Comparison of ENCODE assay signal across 10 cellular contexts in the genomic region with DNA sequence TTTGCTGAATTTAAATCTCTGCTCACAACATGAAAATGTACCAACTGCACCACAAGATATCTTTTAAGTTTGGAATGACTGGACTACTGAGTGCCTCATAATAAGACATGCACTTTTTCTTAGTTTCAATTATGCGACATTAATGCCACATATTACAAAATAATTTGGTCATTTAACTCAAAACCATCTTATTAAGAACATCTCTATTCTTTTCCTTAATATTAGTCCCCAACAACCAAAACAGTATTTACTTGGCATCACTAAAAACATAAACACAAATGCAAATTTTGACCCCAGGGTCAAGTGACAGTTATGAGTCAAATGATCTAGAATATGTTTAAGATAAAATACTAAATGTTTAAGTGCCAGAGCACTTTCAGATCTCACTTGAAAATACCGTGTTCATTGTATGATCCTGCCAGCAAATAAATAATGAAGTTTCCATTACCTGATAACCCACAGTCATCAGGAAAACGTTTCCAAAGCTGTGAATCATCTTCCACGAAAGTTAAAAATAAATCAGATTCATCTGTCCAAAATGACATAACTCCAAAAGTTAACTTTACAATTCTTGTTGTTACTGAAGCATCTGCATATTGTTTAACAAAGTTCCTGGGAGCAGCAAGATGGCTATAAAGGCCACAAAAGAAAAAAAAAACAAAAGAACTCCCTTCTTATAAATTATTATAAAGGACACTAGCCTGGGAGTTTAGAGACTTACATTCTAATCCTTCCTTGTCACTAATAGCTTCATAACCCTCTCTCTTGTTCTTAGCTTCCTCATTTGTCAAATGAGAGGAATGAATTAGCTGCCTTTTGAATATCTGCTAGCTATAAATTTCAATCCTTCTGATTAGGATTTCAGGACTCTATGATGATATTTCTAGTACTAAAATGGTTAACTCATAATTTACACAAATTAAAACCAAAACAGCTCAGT. TPM values are rescaled to one million over a fixed set of nuclear protein-coding genes. Genes with fewer than 3 reads are reported as not detected.
A peak's percentile ranks its signal among the peaks of the same experiment; 100 is the strongest.
DNase-seq lines count a peak whose midpoint lies in the region; ATAC-seq, FAIRE-seq and TF ChIP-seq lines count a peak whose summit lies in the region.
"Had no signal": no experiment of that assay in that cellular context is flagged by ENCODE, and none has a peak within 500 bp of the region (broad histone marks: within the 10 kb centered on the region; RNA-seq: fewer than 3 reads in every experiment).

No MANE protein-coding gene starts in this region.

- H3K9ac ChIP-seq in HCT116 (ENCODE audit: low read length) (no peak overlapping the region), SU-DHL-6 (ENCODE audit: low read length) (no peak overlapping the region), HepG2 (ENCODE audit: insufficient read depth, low read depth, low read length) (no peak overlapping the region)

- H2AFZ ChIP-seq in HCT116 (ENCODE audit: low read depth, low read length, poor library complexity, severe bottlenecking) (no peak overlapping the region), SU-DHL-6 (ENCODE audit: low read depth, low read length, severe bottlenecking) (no peak overlapping the region), HepG2 (ENCODE audit: low read length) (no peak overlapping the region)

- H4K20me1 ChIP-seq in HCT116 (ENCODE audit: insufficient read depth): peaks cover 9% of the 10 kb centered on the region; the same call in 1 of the 2 replicates
- no peaks in the 10 kb centered on the region for H4K20me1 ChIP-seq in SU-DHL-6 (ENCODE audit: low read depth, low read length)
- H4K20me1 ChIP-seq in HepG2 (ENCODE audit: insufficient read depth, low read length): peaks cover 66% of the 10 kb centered on the region

- no TSS peak for BruUV-seq in HCT116 (replicated peaks; lab: Mats Ljungman, UMichigan)
- TSS peak; percentile 15 for BruUV-seq in HepG2 (replicated peaks; lab: Mats Ljungman, UMichigan)

- TF ChIP-seq RAD21 in HCT116 (IDR thresholded peaks at IDR 0.05; ENCODE audit: low read depth): no peak
- no peak for TF ChIP-seq RAD21 in HepG2 (CRISPR knock-in tag; IDR thresholded peaks at IDR 0.05)

- intact Hi-C loops in HCT116 (cut with micrococcal nuclease) (no loop called here), HepG2 (cut with micrococcal nuclease; ENCODE audit: unreplicated experiment) (no loop called here)

- H3K9me2 ChIP-seq in HCT116 (ENCODE audit: insufficient read depth): no peaks in the 10 kb centered on the region
- no peaks in the 10 kb centered on the region for H3K9me2 ChIP-seq in SU-DHL-6 (replicated peaks; ENCODE audit: insufficient read depth, low read length)

- H3K4me2 ChIP-seq in HCT116 (ENCODE audit: low read length) (peak overlapping the region; percentile 20; the same call in 1 of the 2 replicates), SU-DHL-6 (ENCODE audit: low read depth, low read length, poor library complexity, severe bottlenecking) (peak overlapping the region; percentile 22), HepG2 (ENCODE audit: low read depth, low read length) (no peak overlapping the region)

- CTCF ChIA-PET in HCT116 (lab: Charles Lee): interaction anchor here (1.1 to 1.5 kb wide), 2 partner anchors 10 to 87 kb away, joined by 3 read pairs; no protein-coding TSS in a partner anchor
- CTCF ChIA-PET in HepG2 (lab: Yijun Ruan, JAX; ENCODE audit: low intra/inter-chr PET ratio, low total read pairs): no interaction called here

- no peaks in the 10 kb centered on the region for H3K36me3 ChIP-seq in HCT116 (ENCODE audit: control insufficient read depth in 1 of 2, insufficient read depth in 2 of 2, low read length in 2 of 2)
- no peaks in the 10 kb centered on the region; the same call in 1 of the 2 replicates for H3K36me3 ChIP-seq in SU-DHL-6 (ENCODE audit: low read length)
- H3K36me3 ChIP-seq in HepG2 (replicated peaks in 1 of 2; ENCODE audit: control insufficient read depth in 1 of 2, insufficient read depth in 2 of 2, low read length in 2 of 2): peaks cover 18 to 36% of the 10 kb centered on the region in 2 experiments
- H3K36me3 ChIP-seq in SJCRH30: peaks cover 11% of the 10 kb centered on the region; the same call in 1 of the 2 replicates

- FAIRE-seq in HepG2 (lab: Jason Lieb, UNC): no peak

- H3K79me2 ChIP-seq in HCT116 (ENCODE audit: insufficient read depth, low read length) (peaks cover 99% of the 10 kb centered on the region), SU-DHL-6 (ENCODE audit: insufficient read depth, low read length) (peaks cover 99% of the 10 kb centered on the region), HepG2 (ENCODE audit: insufficient read depth, low read length) (peaks cover 98% of the 10 kb centered on the region)

- DNase-seq in HCT116 (ENCODE audit: low read depth, low spot score) (no peak), HepG2 (ENCODE audit: low spot score) (no peak), NCI-H69 (lab: John Stamatoyannopoulos, UW) (no peak), SJCRH30 (no peak), left lobe of liver (ENCODE audit: low spot score) (no peak)
- DNase-seq in stimulated activated CD4-positive, alpha-beta T cell treated with anti-CD3 and anti-CD28 coated beads, Interleukin-4, amount 100 ng/mL, for 24 hours: no peak
- DNase-seq: GOT3; naive thymus-derived CD4-positive, alpha-beta T cell had no signal

- in situ Hi-C loops in HepG2 (cut with HindIII; ENCODE audit: extremely low pct_ligation_motif_present, low pct_unique_long_range_greater_than_20kb): no loop called here

- RAD21 ChIA-PET in HCT116 (lab: Charles Lee; ENCODE audit: low non-redundant PET in 1 of 2, low total read pairs in 2 of 2, uncharacterized antibody in 2 of 2, unreplicated experiment in 2 of 2): no interaction called here

- POLR2A ChIA-PET in HCT116 (lab: Charles Lee) (no interaction called here), HepG2 (lab: Yijun Ruan, JAX) (interaction anchor here (1.0 to 1.6 kb wide), 2 partner anchors 11 to 31 kb away, joined by 5 to 7 read pairs; partner anchors contain the start of genes AP4S1 and STRN3)

- ATAC-seq in GM18498 (IDR thresholded peaks at IDR 0.05; ENCODE audit: unreplicated experiment): peak; percentile 61
- ATAC-seq in HCT116: no peak
- ATAC-seq in HepG2: no peak
- no peak for ATAC-seq in left lobe of liver
- ATAC-seq: naive thymus-derived CD4-positive, alpha-beta T cell had no signal

- H3K27me3 ChIP-seq in HCT116 (ENCODE audit: insufficient read depth, low read length): no peaks in the 10 kb centered on the region
- no peaks in the 10 kb centered on the region for H3K27me3 ChIP-seq in SU-DHL-6 (ENCODE audit: low read length)
- H3K27me3 ChIP-seq in HepG2 (ENCODE audit: control insufficient read depth in 1 of 2, insufficient read depth in 2 of 2, low read length in 2 of 2): no peaks in the 10 kb centered on the region
- no peaks in the 10 kb centered on the region for H3K27me3 ChIP-seq in SJCRH30

- H3K4me3 ChIP-seq in HCT116 (replicated peaks in 1 of 2; ENCODE audit: low read depth in 1 of 2, low read length in 2 of 2): no peak overlapping the region
- H3K4me3 ChIP-seq in SU-DHL-6 (ENCODE audit: insufficient read depth, low read length, poor library complexity, severe bottlenecking): no peak overlapping the region
- H3K4me3 ChIP-seq in HepG2 (replicated peaks in 1 of 3; ENCODE audit: insufficient read depth in 1 of 3, low read depth in 2 of 3, low read length in 3 of 3): no peak overlapping the region
- H3K4me3 ChIP-seq in SJCRH30: no peak overlapping the region

- H3K4me1 ChIP-seq in HCT116 (ENCODE audit: control insufficient read depth in 1 of 2, insufficient read depth in 2 of 2, low read length in 2 of 2) (peaks cover 15 to 45% of the 10 kb centered on the region in 2 experiments), HepG2 (ENCODE audit: insufficient read depth, low read length) (peaks cover 15% of the 10 kb centered on the region), SJCRH30 (peaks cover 13% of the 10 kb centered on the region; the same call in 1 of the 2 replicates)

- no peak for TF ChIP-seq EP300 in HepG2 (IDR thresholded peaks at IDR 0.05; ENCODE audit: low read depth in 2 of 2, low read length in 2 of 2)
- no peak for TF ChIP-seq EP300 in HepG2 (CRISPR knock-in tag; IDR thresholded peaks at IDR 0.05; ENCODE audit: borderline replicate concordance)

- H3F3A ChIP-seq in SU-DHL-6 (ENCODE audit: insufficient read depth): 0 out of 2 replicates have a peak, but pooled peaks cover 8% of the 10 kb centered on the region

- 61% methylated on average over 4 of the region's 4 CpGs for WGBS in HepG2 (ENCODE audit: low lambda C conversion rate)

- H3K27ac ChIP-seq in HCT116 (ENCODE audit: low read depth, low read length): no peak overlapping the region
- no peak overlapping the region; the same call in 1 of the 2 replicates for H3K27ac ChIP-seq in SU-DHL-6 (ENCODE audit: low read depth, low read length)
- no peak overlapping the region for H3K27ac ChIP-seq in HepG2 (ENCODE audit: extremely low read length, insufficient read depth, low read length)
- H3K27ac ChIP-seq in SJCRH30: no peak overlapping the region

- TF ChIP-seq POLR2A in HCT116 (IDR thresholded peaks at IDR 0.05; ENCODE audit: borderline replicate concordance, extremely low read depth, insufficient read depth, insufficient read length): no peak
- no peak for TF ChIP-seq POLR2A in HepG2 (IDR thresholded peaks at IDR 0.05; ENCODE audit: insufficient read depth in 1 of 2, low read depth in 2 of 2, low read length in 2 of 2)

- H3K9me3 ChIP-seq in HCT116 (ENCODE audit: control insufficient read depth in 1 of 2, insufficient read depth in 1 of 2, low read depth in 1 of 2, low read length in 2 of 2) (no peaks in the 10 kb centered on the region), SU-DHL-6 (ENCODE audit: insufficient read depth, low read length) (no peaks in the 10 kb centered on the region), HepG2 (ENCODE audit: low read length) (peaks cover 18% of the 10 kb centered on the region), SJCRH30 (replicated peaks) (peaks cover 13% of the 10 kb centered on the region)

- TF ChIP-seq CTCF in HCT116 (IDR thresholded peaks at IDR 0.05 in 2 of 3, conservative IDR thresholded peaks at IDR 0.05 in 1 of 3; ENCODE audit: borderline replicate concordance in 1 of 3, insufficient read depth in 1 of 3, low read depth in 2 of 3, low read length in 2 of 3) (no peak), SU-DHL-6 (IDR thresholded peaks at IDR 0.05; ENCODE audit: insufficient read depth, low read length, poor library complexity, severe bottlenecking) (no peak), HepG2 (CRISPR knock-in tag; IDR thresholded peaks at IDR 0.05) (no peak)

RNA-seq across cellular contexts. Expression of gene AP4S1, which starts 30.5 kb away (rescaled TPM):
- total RNA-seq in HCT116 (2021; ENCODE audit: unreplicated experiment) (5.0 TPM), HepG2 (2016; rRNA removed; fragmentation: Illumina TruSeq; extraction: Trizol) (21.1 and 22.4 TPM in 2 replicates), left lobe of liver (1.9 TPM)
- 1.9 and 2.3 TPM in 2 replicates for polyA plus RNA-seq in HCT116 (2012)
- 13.0 and 13.5 TPM in 2 replicates for total RNA-seq in HepG2 (2016; cell fraction: cytosol; rRNA removed; fragmentation: Illumina TruSeq; extraction: Trizol; ENCODE audit: low read depth)
- 20.7 and 22.3 TPM in 2 replicates for total RNA-seq in HepG2 (2016; cell fraction: insoluble cytoplasmic fraction; rRNA removed; fragmentation: Illumina TruSeq; extraction: Trizol)
- 18.6 and 18.9 TPM in 2 replicates for total RNA-seq in HepG2 (2016; cell fraction: membrane; rRNA removed; fragmentation: Illumina TruSeq; extraction: Trizol)
- total RNA-seq in HepG2 (2016; cell fraction: nucleus; rRNA removed; fragmentation: Illumina TruSeq; extraction: Trizol): 16.1 and 23.9 TPM in 2 replicates
- 3.9 and 4.2 TPM in 2 replicates for polyA plus RNA-seq in HepG2 (2011; rRNA removed)
- polyA plus RNA-seq in HepG2 (2011; cell fraction: cytosol; rRNA removed): 2.7 and 4.3 TPM in 2 replicates
- 4.0 and 5.7 TPM in 2 replicates for polyA plus RNA-seq in HepG2 (2011; cell fraction: nucleus; rRNA removed)
- 8.4 and 10.9 TPM in 2 replicates for polyA plus RNA-seq in HepG2 (2012)
- 12.3 and 14.0 TPM in 2 replicates for polyA plus RNA-seq in HepG2 (2016; cell fraction: cytosol; fragmentation: Illumina TruSeq; extraction: Trizol; ENCODE audit: low read depth)
- polyA plus RNA-seq in HepG2 (2016; cell fraction: insoluble cytoplasmic fraction; fragmentation: Illumina TruSeq; extraction: Trizol; ENCODE audit: low read depth): 22.9 and 29.9 TPM in 2 replicates
- polyA plus RNA-seq in HepG2 (2016; cell fraction: membrane; fragmentation: Illumina TruSeq; extraction: Trizol; ENCODE audit: low read depth): 16.3 and 16.6 TPM in 2 replicates
- polyA plus RNA-seq in HepG2 (2016; cell fraction: nucleus; fragmentation: Illumina TruSeq; extraction: Trizol; ENCODE audit: insufficient read depth, low read depth): 18.7 and 24.5 TPM in 2 replicates
- 5.4 and 7.3 TPM in 2 replicates for polyA minus RNA-seq in HepG2 (2011; rRNA and poly(A)+ RNA removed; ENCODE audit: low replicate concordance)
- polyA minus RNA-seq in HepG2 (2011; cell fraction: cytosol; rRNA and poly(A)+ RNA removed): 3.7 and 4.5 TPM in 2 replicates
- 13.8 and 15.0 TPM in 2 replicates for polyA minus RNA-seq in HepG2 (2011; cell fraction: nucleus; rRNA and poly(A)+ RNA removed)
- total RNA-seq in SJCRH30 (2014; rRNA removed; shearing (Covaris generic)): 8.4 and 9.8 TPM in 2 replicates

RNA-seq across cellular contexts. Expression of gene STRN3, which starts 31.2 kb away (rescaled TPM):
- 43.4 TPM for total RNA-seq in HCT116 (2021; ENCODE audit: unreplicated experiment)
- 18.5 and 22.7 TPM in 2 replicates for polyA plus RNA-seq in HCT116 (2012)
- 123 and 135 TPM in 2 replicates for total RNA-seq in HepG2 (2016; rRNA removed; fragmentation: Illumina TruSeq; extraction: Trizol)
- total RNA-seq in HepG2 (2016; cell fraction: cytosol; rRNA removed; fragmentation: Illumina TruSeq; extraction: Trizol; ENCODE audit: low read depth): 98.8 and 127 TPM in 2 replicates
- total RNA-seq in HepG2 (2016; cell fraction: insoluble cytoplasmic fraction; rRNA removed; fragmentation: Illumina TruSeq; extraction: Trizol): 127 and 145 TPM in 2 replicates
- total RNA-seq in HepG2 (2016; cell fraction: membrane; rRNA removed; fragmentation: Illumina TruSeq; extraction: Trizol): 62.4 and 67.2 TPM in 2 replicates
- 136 and 152 TPM in 2 replicates for total RNA-seq in HepG2 (2016; cell fraction: nucleus; rRNA removed; fragmentation: Illumina TruSeq; extraction: Trizol)
- 44.9 and 49.4 TPM in 2 replicates for polyA plus RNA-seq in HepG2 (2011; rRNA removed)
- polyA plus RNA-seq in HepG2 (2011; cell fraction: cytosol; rRNA removed): 17.6 and 28.4 TPM in 2 replicates
- 37.0 and 38.5 TPM in 2 replicates for polyA plus RNA-seq in HepG2 (2011; cell fraction: nucleus; rRNA removed)
- 57.6 and 63.3 TPM in 2 replicates for polyA plus RNA-seq in HepG2 (2012)
- polyA plus RNA-seq in HepG2 (2016; cell fraction: cytosol; fragmentation: Illumina TruSeq; extraction: Trizol; ENCODE audit: low read depth): 1.6 and 2.2 TPM in 2 replicates
- 83.4 and 92.4 TPM in 2 replicates for polyA plus RNA-seq in HepG2 (2016; cell fraction: insoluble cytoplasmic fraction; fragmentation: Illumina TruSeq; extraction: Trizol; ENCODE audit: low read depth)
- 9.6 and 10.8 TPM in 2 replicates for polyA plus RNA-seq in HepG2 (2016; cell fraction: membrane; fragmentation: Illumina TruSeq; extraction: Trizol; ENCODE audit: low read depth)
- polyA plus RNA-seq in HepG2 (2016; cell fraction: nucleus; fragmentation: Illumina TruSeq; extraction: Trizol; ENCODE audit: insufficient read depth, low read depth): 89.5 and 94.1 TPM in 2 replicates
- 16.3 and 63.5 TPM in 2 replicates for polyA minus RNA-seq in HepG2 (2011; rRNA and poly(A)+ RNA removed; ENCODE audit: low replicate concordance)
- polyA minus RNA-seq in HepG2 (2011; cell fraction: cytosol; rRNA and poly(A)+ RNA removed): 84.7 and 102 TPM in 2 replicates
- polyA minus RNA-seq in HepG2 (2011; cell fraction: nucleus; rRNA and poly(A)+ RNA removed): 292 and 316 TPM in 2 replicates
- total RNA-seq in SJCRH30 (2014; rRNA removed; shearing (Covaris generic)): 71.0 and 80.9 TPM in 2 replicates
- total RNA-seq in left lobe of liver: 19.7 TPM
